ENCODE assay signal across 21 cellular contexts in the genomic region with DNA sequence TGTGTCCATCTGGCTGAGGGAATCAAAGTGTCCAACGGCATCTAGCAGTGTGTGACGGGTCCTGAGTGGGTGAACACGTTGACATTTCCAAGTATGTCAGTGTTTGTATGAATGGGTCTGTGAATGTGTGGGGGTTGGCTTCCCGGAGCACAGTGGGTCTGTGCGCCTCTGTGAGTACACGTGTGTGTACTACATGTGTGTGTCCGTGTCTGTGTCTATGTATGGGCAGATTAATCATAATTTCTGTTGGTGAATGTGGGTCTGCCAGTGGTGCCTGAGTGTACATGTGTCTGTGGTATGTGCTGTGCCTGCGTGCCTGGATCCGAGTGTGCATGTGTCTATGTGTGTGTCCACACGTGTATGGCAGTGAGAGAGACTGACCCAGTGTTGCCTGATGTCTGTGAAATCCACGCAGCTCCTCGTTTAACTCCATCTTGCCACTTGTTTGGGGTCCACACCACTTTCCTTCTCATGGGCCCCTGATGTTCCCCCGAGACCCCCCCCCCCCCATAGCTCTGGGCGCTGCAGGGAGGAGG. TPM values are rescaled to one million over a fixed set of nuclear protein-coding genes. Genes with fewer than 3 reads are reported as not detected.
DNase-seq lines count a peak whose midpoint lies in the region; ATAC-seq, FAIRE-seq and TF ChIP-seq lines count a peak whose summit lies in the region.
"Had no signal": no experiment of that assay in that cellular context is flagged by ENCODE, and none has a peak within 500 bp of the region (broad histone marks: within the 10 kb centered on the region; RNA-seq: fewer than 3 reads in every experiment).

No MANE protein-coding gene starts in this region.

- peaks cover 18% of the 10 kb centered on the region for H3K4me1 Mint-ChIP-seq in CD14-positive monocyte

- ATAC-seq in K562 = no peak
- ATAC-seq in left ventricle myocardium superior = peak; percentile 7
- no peak for ATAC-seq in HG03108 (IDR thresholded peaks at IDR 0.05; ENCODE audit: unreplicated experiment)
- ATAC-seq in HG03280 (IDR thresholded peaks at IDR 0.05; ENCODE audit: unreplicated experiment) = no peak
- ATAC-seq: activated CD8-positive, alpha-beta memory T cell treated with anti-CD3 and anti-CD28 coated beads, Interleukin-2, amount 10 ng/mL, durations not matched to agents 7 days and 5 days; right lobe of liver had no signal

- H3K4me1 ChIP-seq in ES-I3 (ENCODE audit: insufficient read depth, low read length) (peaks cover 14% of the 10 kb centered on the region; the same call in 1 of the 2 replicates), K562 (replicated peaks in 1 of 2; ENCODE audit: control insufficient read depth in 2 of 2, insufficient read depth in 2 of 2, low read length in 2 of 2) (peaks cover 34 to 54% of the 10 kb centered on the region in 2 experiments), osteoblast (ENCODE audit: insufficient read depth, low read length) (peaks cover 17% of the 10 kb centered on the region)
- H3K4me1 ChIP-seq: right lobe of liver had no signal

- H3K9ac ChIP-seq in ES-I3 (ENCODE audit: low read depth, low read length) (peak overlapping the region; percentile 55; the same call in 1 of the 2 replicates), K562 (ENCODE audit: insufficient read depth in 1 of 2, low read depth in 2 of 2, low read length in 2 of 2) (no peak overlapping the region)

- in situ Hi-C loops in K562 (cut with MboI) = no loop called here

- CTCF ChIA-PET in K562 (lab: Yijun Ruan, JAX; ENCODE audit: low intra/inter-chr PET ratio) = interaction anchor here (1.2 kb wide), 1 partner anchor 13 kb away, joined by 4 read pairs; no protein-coding TSS in a partner anchor

- H3K9me3 Mint-ChIP-seq in CD14-positive monocyte = peaks cover 0 to 14% (median 7%) of the 10 kb centered on the region in 7 donors

- intact Hi-C loops in K562 (cut with micrococcal nuclease) = no loop called here
- intact Hi-C loops in left ventricle myocardium superior (cut with micrococcal nuclease) = no loop called here
- intact Hi-C loops in CD14-positive monocyte (cut with micrococcal nuclease) = loop anchor here (10.0 kb wide), 1 partner anchor 267 kb away; no protein-coding TSS in a partner anchor

- H3K4me3 ChIP-seq in K562 (no peak overlapping the region), osteoblast (ENCODE audit: insufficient read depth, low read length) (no peak overlapping the region)
- H3K4me3 ChIP-seq: right lobe of liver had no signal

- H3K27ac ChIP-seq in K562 (ENCODE audit: extremely low read depth, low read depth, low read length) = no peak overlapping the region; the same call in 2 of the 3 replicates
- no peak overlapping the region for H3K27ac ChIP-seq in osteoblast (ENCODE audit: low read depth, low read length)
- H3K27ac ChIP-seq: neutrophil, right lobe of liver had no signal

- no peaks in the 10 kb centered on the region for H3K27me3 ChIP-seq in K562 (ENCODE audit: control insufficient read depth in 2 of 2, insufficient read depth in 2 of 2, low read length in 2 of 2)
- H3K27me3 ChIP-seq in osteoblast (ENCODE audit: insufficient read depth, low read length) = peaks cover 19% of the 10 kb centered on the region
- H3K27me3 ChIP-seq: right lobe of liver had no signal

- H4K20me1 ChIP-seq in K562 (replicated peaks; ENCODE audit: control insufficient read depth, insufficient read depth, low read length) (peaks cover 18% of the 10 kb centered on the region; the same call in 1 of the 2 replicates), osteoblast (ENCODE audit: insufficient read depth, low read length) (peaks cover 11% of the 10 kb centered on the region)

- 73% methylated on average over 12 of the region's 14 CpGs for WGBS in K562 (ENCODE audit: insufficient coverage, low coverage, missing lambda C conversion rate)

- peaks cover 3% of the 10 kb centered on the region in 2 donors for H3K36me3 Mint-ChIP-seq in CD14-positive monocyte
- H3K36me3 Mint-ChIP-seq: activated CD8-positive, alpha-beta memory T cell treated with anti-CD3 and anti-CD28 coated beads, Interleukin-2, amount 10 ng/mL, durations not matched to agents 7 days and 5 days had no signal

- 0 out of 2 replicates have a peak, but pooled peaks cover 2% of the 10 kb centered on the region for H3K36me3 ChIP-seq in ES-I3 (ENCODE audit: insufficient read depth, low read length)
- peaks cover 18% of the 10 kb centered on the region for H3K36me3 ChIP-seq in K562 (ENCODE audit: control insufficient read depth, insufficient read depth, low read length)
- H3K36me3 ChIP-seq in osteoblast (ENCODE audit: insufficient read depth, low read length) = no peaks in the 10 kb centered on the region
- H3K36me3 ChIP-seq: neutrophil, right lobe of liver had no signal

- H3K4me2 ChIP-seq in K562 (ENCODE audit: insufficient read depth, low read length) (no peak overlapping the region), osteoblast (ENCODE audit: insufficient read depth, low read length) (no peak overlapping the region)

- H2AFZ ChIP-seq in K562 (ENCODE audit: low read depth, low read length) (no peak overlapping the region), osteoblast (ENCODE audit: low read length) (no peak overlapping the region)

- no peak for TF ChIP-seq EP300 in K562 (IDR thresholded peaks at IDR 0.05; ENCODE audit: low read length)

- BruUV-seq in K562 (replicated peaks; lab: Mats Ljungman, UMichigan) = no TSS peak

- FAIRE-seq in K562 (lab: Jason Lieb, UNC) = no peak

- H3K79me2 ChIP-seq in K562 (ENCODE audit: control insufficient read depth, insufficient read depth, low read length) (peaks cover 29% of the 10 kb centered on the region), osteoblast (ENCODE audit: insufficient read depth, low read length) (peaks cover 11% of the 10 kb centered on the region)

- TF ChIP-seq RAD21 in K562 (CRISPR knock-in tag; conservative IDR thresholded peaks at IDR 0.05 in 1 of 2, IDR thresholded peaks at IDR 0.05 in 1 of 2) = no peak

- H3K27ac Mint-ChIP-seq in CD14-positive monocyte = no peak overlapping the region
- H3K27ac Mint-ChIP-seq: activated CD8-positive, alpha-beta memory T cell treated with anti-CD3 and anti-CD28 coated beads, Interleukin-2, amount 10 ng/mL, durations not matched to agents 7 days and 5 days had no signal

- no peak for TF ChIP-seq POLR2A in K562 (conservative IDR thresholded peaks at IDR 0.05)

- H3K27me3 Mint-ChIP-seq in CD14-positive monocyte (ENCODE audit: low read depth in 3 of 3) = peaks cover 87 to 94% (median 91%) of the 10 kb centered on the region in 3 donors

- DNase-seq in K562 (ENCODE audit: extremely low read depth in 1 of 4, low spot score in 3 of 4) (no peak), left ventricle myocardium superior (no peak), osteoblast (ENCODE audit: insufficient read length, low spot score, missing footprints) (peak; percentile 58), SHP77 treated with DMSO at 0.1 percent for 48 hours (lab: John Stamatoyannopoulos, UW) (no peak), CD14-positive monocyte (ENCODE audit: low spot score) (no peak)
- DNase-seq: activated CD4-positive, CD25-positive, alpha-beta regulatory T cell; activated CD8-positive, alpha-beta memory T cell treated with anti-CD3 and anti-CD28 coated beads, Interleukin-2, amount 10 ng/mL, durations not matched to agents 7 days and 5 days; activated gamma-delta T cell treated with Interleukin-2 at 50 U/mL for 16 hours; effector CD8-positive, alpha-beta T cell; MM.1S; NCI-H2029 treated with DMSO at 0.1 percent for 48 hours; NCI-H526 treated with DMSO at 0.1 percent for 48 hours had no signal

- peak overlapping the region in 1 of 2 donors; percentile 71 for H3K4me3 Mint-ChIP-seq in CD14-positive monocyte
- H3K4me3 Mint-ChIP-seq: activated CD8-positive, alpha-beta memory T cell treated with anti-CD3 and anti-CD28 coated beads, Interleukin-2, amount 10 ng/mL, durations not matched to agents 7 days and 5 days had no signal

- H3K9me1 ChIP-seq in K562 (ENCODE audit: control insufficient read depth, insufficient read depth, low read length) = peaks cover 4% of the 10 kb centered on the region

- H3K9me3 ChIP-seq in ES-I3 (ENCODE audit: control insufficient read depth, insufficient read depth, low read length) (no peaks in the 10 kb centered on the region), K562 (replicated peaks; ENCODE audit: control insufficient read depth, insufficient read depth, low read depth, low read length) (no peaks in the 10 kb centered on the region), osteoblast (ENCODE audit: low read depth, low read length) (no peaks in the 10 kb centered on the region)
- H3K9me3 ChIP-seq: neutrophil, right lobe of liver had no signal

- no peak for TF ChIP-seq CTCF in K562 (IDR thresholded peaks at IDR 0.05 in 2 of 3, conservative IDR thresholded peaks at IDR 0.05 in 1 of 3; ENCODE audit: insufficient read depth in 2 of 3, low read depth in 1 of 3, low read length in 3 of 3)
- TF ChIP-seq CTCF in osteoblast (IDR thresholded peaks at IDR 0.05; ENCODE audit: extremely low read depth, low read depth, low read length) = no peak
- no peak for TF ChIP-seq CTCF in CD14-positive monocyte (IDR thresholded peaks at IDR 0.05)

- POLR2A ChIA-PET in K562 (lab: Yijun Ruan, JAX) = interaction anchor here (0.5 kb wide), 1 partner anchor 44 kb away, joined by 4 read pairs; no protein-coding TSS in a partner anchor

RNA-seq across cellular contexts. Expression of gene CCDC8, which starts 5.4 kb away (rescaled TPM):
- total RNA-seq in K562 (2011; cell fraction: chromatin; rRNA removed; ENCODE audit: low replicate concordance) = 10.0 and 21.6 TPM in 2 replicates
- total RNA-seq in K562 (2011; cell fraction: nucleolus; rRNA removed) = 20.5 and 23.5 TPM in 2 replicates
- 15.2 and 15.6 TPM in 2 replicates for total RNA-seq in K562 (2011; cell fraction: nucleoplasm; rRNA removed)
- 30.8 and 32.4 TPM in 2 replicates for total RNA-seq in K562 (2014; rRNA removed)
- 6.6 and 9.7 TPM in 2 replicates for total RNA-seq in K562 (2014; rRNA removed; fragmentation: Illumina TruSeq; extraction: Trizol)
- total RNA-seq in K562 (2015; rRNA removed; fragmentation: Illumina TruSeq; extraction: Trizol) = 21.6 and 22.3 TPM in 2 replicates
- 21.9 and 22.5 TPM in 2 replicates for total RNA-seq in K562 (2021)
- 8.0 and 9.1 TPM in 2 replicates for polyA plus RNA-seq in K562 (2011; rRNA removed)
- 7.9 and 13.0 TPM in 2 replicates for polyA plus RNA-seq in K562 (2011; cell fraction: cytosol; rRNA removed)
- 6.3 and 8.5 TPM in 2 replicates for polyA plus RNA-seq in K562 (2011; cell fraction: nucleus; rRNA removed)
- 13.6 and 17.1 TPM in 2 replicates for polyA plus RNA-seq in K562 (2012)
- 15.6 and 17.8 TPM in 2 replicates for polyA plus RNA-seq in K562 (2014; fragmentation: Illumina TruSeq; extraction: Trizol)
- 1 to 10 TPM in 1 of 2 experiments, under 1 TPM in 1; 0.68 to 1.5 TPM for polyA plus RNA-seq in K562 (2014; fragmentation: Nextera tagmentation; extraction: Ambion mirVana)
- 19.9 and 20.8 TPM in 2 replicates for polyA plus RNA-seq in K562 (2014; rRNA removed)
- polyA minus RNA-seq in K562 (2011; rRNA and poly(A)+ RNA removed) = 6.3 and 7.7 TPM in 2 replicates
- polyA minus RNA-seq in K562 (2011; cell fraction: cytosol; rRNA and poly(A)+ RNA removed) = 9.2 and 11.5 TPM in 2 replicates
- 6.5 and 12.2 TPM in 2 replicates for polyA minus RNA-seq in K562 (2011; cell fraction: nucleus; rRNA and poly(A)+ RNA removed)
- 33.5 TPM for total RNA-seq in left ventricle myocardium superior
- total RNA-seq in osteoblast = 17.4 and 22.1 TPM in 2 replicates
- polyA plus RNA-seq in CD14-positive monocyte = not detected
- total RNA-seq: activated CD8-positive, alpha-beta memory T cell treated with anti-CD3 and anti-CD28 coated beads, Interleukin-2, amount 10 ng/mL, durations not matched to agents 7 days and 5 days; HT-29; T-helper 1 cell treated with Interleukin-12 subunit alpha and Interleukin-12 subunit beta and Interleukin-4 antibody, amounts not matched to agents 30 ng/mL and 1 ng/mL, for 36 hours had no signal

RNA-seq across cellular contexts. Expression of gene PNMA8C, which starts 20.8 kb away (rescaled TPM):
- 0.12 TPM in 1 of 2 replicates, not detected in the other for total RNA-seq in K562 (2011; cell fraction: chromatin; rRNA removed; ENCODE audit: low replicate concordance)
- not detected in 2 replicates for total RNA-seq in K562 (2011; cell fraction: nucleolus; rRNA removed)
- not detected in 2 replicates for total RNA-seq in K562 (2011; cell fraction: nucleoplasm; rRNA removed)
- total RNA-seq in K562 (2014; rRNA removed) (0.04 and 0.05 TPM in 2 replicates), K562 (2014; rRNA removed; fragmentation: Illumina TruSeq; extraction: Trizol) (not detected in 2 replicates), K562 (2015; rRNA removed; fragmentation: Illumina TruSeq; extraction: Trizol) (0.04 TPM in 1 of 2 replicates, not detected in the other), K562 (2021) (0.04 TPM in 1 of 2 replicates, not detected in the other), left ventricle myocardium superior (0.07 TPM), osteoblast (under 0.01 and 0.36 TPM in 2 replicates)
- polyA plus RNA-seq in K562 (2011; rRNA removed) (0.01 TPM in 1 of 2 replicates, not detected in the other), K562 (2014; fragmentation: Illumina TruSeq; extraction: Trizol) (not detected in 2 replicates), K562 (2014; fragmentation: Nextera tagmentation; extraction: Ambion mirVana) (not detected), K562 (2014; rRNA removed) (0.05 TPM in 1 of 2 replicates, not detected in the other), CD14-positive monocyte (not detected)
- polyA plus RNA-seq in K562 (2011; cell fraction: cytosol; rRNA removed) = 0.01 TPM in 2 replicates
- polyA plus RNA-seq in K562 (2011; cell fraction: nucleus; rRNA removed) = 0.03 TPM in 1 of 2 replicates, not detected in the other
- polyA plus RNA-seq in K562 (2012) = 0.03 and 0.05 TPM in 2 replicates
- polyA minus RNA-seq in K562 (2011; rRNA and poly(A)+ RNA removed) = not detected in 2 replicates
- polyA minus RNA-seq in K562 (2011; cell fraction: cytosol; rRNA and poly(A)+ RNA removed) = not detected in 2 replicates
- 0.11 TPM in 1 of 2 replicates, not detected in the other for polyA minus RNA-seq in K562 (2011; cell fraction: nucleus; rRNA and poly(A)+ RNA removed)
- total RNA-seq: activated CD8-positive, alpha-beta memory T cell treated with anti-CD3 and anti-CD28 coated beads, Interleukin-2, amount 10 ng/mL, durations not matched to agents 7 days and 5 days; HT-29; lung microvascular endothelial cell; right lobe of liver; RPMI7951; T-helper 1 cell treated with Interleukin-12 subunit alpha and Interleukin-12 subunit beta and Interleukin-4 antibody, amounts not matched to agents 30 ng/mL and 1 ng/mL, for 36 hours had no signal

Comparison
In these comparisons a context has a peak if more than half of its experiments do, and no peak if none do; other contexts are left out.
1. intact Hi-C loops: an anchor here in CD14-positive monocyte (10.0 kb wide); none called in K562 and left ventricle myocardium superior.